ENCODE assay signal across 8 cellular contexts in genomic region chr2:190535119-190535439, GRCh38. TPM values are rescaled to one million over a fixed set of nuclear protein-coding genes. Genes with fewer than 3 reads are reported as not detected.
DNase-seq lines count a peak whose midpoint lies in the region; ATAC-seq and TF ChIP-seq lines count a peak whose summit lies in the region.

No MANE protein-coding gene starts in this region.

- peak overlapping the region; percentile 81 for H3K4me3 Mint-ChIP-seq in Caco-2 (ENCODE audit: unreplicated experiment)

- H4K8ac ChIP-seq in neuronal stem cell (ENCODE audit: low read depth, low read length), result no peak overlapping the region

- no peak for ATAC-seq in GM18907 (IDR thresholded peaks at IDR 0.05; ENCODE audit: unreplicated experiment)

- peak overlapping the region; percentile 81 for H3K27ac ChIP-seq in Karpas-422 (ENCODE audit: low read length)
- peak overlapping the region; percentile 86 for H3K27ac ChIP-seq in effector memory CD4-positive, alpha-beta T cell (ENCODE audit: insufficient read depth, low read length, poor library complexity, severe bottlenecking)
- peak overlapping the region; percentile 88 for H3K27ac ChIP-seq in neuronal stem cell (replicated peaks; ENCODE audit: low read length)

- no peaks in the 10 kb centered on the region for H4K20me1 ChIP-seq in Karpas-422 (ENCODE audit: insufficient read depth, low read depth, low read length)

- H3K79me2 ChIP-seq in Karpas-422 (ENCODE audit: low read length), result peaks cover 17% of the 10 kb centered on the region

- intact Hi-C loops in Caco-2 (cut with micrococcal nuclease; ENCODE audit: unreplicated experiment), result no loop called here

- H3K4me2 ChIP-seq in Karpas-422 (ENCODE audit: low read depth, low read length, poor library complexity, severe bottlenecking) (peak overlapping the region; percentile 89), neuronal stem cell (ENCODE audit: insufficient read depth, low read length, poor library complexity, severe bottlenecking) (peak overlapping the region; percentile 58)

- H3K4me1 ChIP-seq in Caco-2, result peaks cover 23% of the 10 kb centered on the region
- H3K4me1 ChIP-seq in Karpas-422 (ENCODE audit: low read length), result peaks cover 52% of the 10 kb centered on the region
- H3K4me1 ChIP-seq in effector memory CD4-positive, alpha-beta T cell (ENCODE audit: control insufficient read depth, insufficient read depth, low read length, poor library complexity, severe bottlenecking), result peaks cover 10% of the 10 kb centered on the region
- peaks cover 9 to 10% of the 10 kb centered on the region in 2 donors for H3K4me1 ChIP-seq in neuronal stem cell (ENCODE audit: control insufficient read depth in 2 of 2, insufficient read depth in 1 of 2, low read depth in 1 of 2, low read length in 2 of 2)

- WGBS in neuronal stem cell (ENCODE audit: extremely low coverage in 2 of 2, insufficient read length in 2 of 2, insufficient replicate concordance in 1 of 2), 2 donors, result no CpG with 5 or more reads among the region's 7 CpGs

- H3K79me1 ChIP-seq in neuronal stem cell (ENCODE audit: low read depth, low read length), result no peaks in the 10 kb centered on the region

- H3K23ac ChIP-seq in neuronal stem cell (ENCODE audit: low read depth, low read length, poor library complexity), result peak overlapping the region; percentile 87

- no peaks in the 10 kb centered on the region for H3K27me3 ChIP-seq in Caco-2 (replicated peaks; ENCODE audit: control insufficient read depth, insufficient read depth, low read length)
- H3K27me3 ChIP-seq in Karpas-422 (ENCODE audit: low read length), result no peaks in the 10 kb centered on the region
- H3K27me3 ChIP-seq in effector memory CD4-positive, alpha-beta T cell (replicated peaks; ENCODE audit: control insufficient read depth, insufficient read depth, low read length, poor library complexity, severe bottlenecking), result no peaks in the 10 kb centered on the region
- H3K27me3 ChIP-seq in neuronal stem cell (ENCODE audit: control insufficient read depth in 3 of 3, insufficient read depth in 3 of 3, low read depth in 1 of 3, low read length in 3 of 3), result no peaks in the 10 kb centered on the region

- DNase-seq in Caco-2, result no peak
- no peak for DNase-seq in Karpas-422
- DNase-seq in effector memory CD4-positive, alpha-beta T cell, result no peak
- DNase-seq in neuronal stem cell (ENCODE audit: low spot score), result no peak
- no peak for DNase-seq in DMS53 treated with DMSO at 0.1 percent for 48 hours (lab: John Stamatoyannopoulos, UW; ENCODE audit: unreplicated experiment)
- no peak for DNase-seq in SKM-1 (lab: John Stamatoyannopoulos, UW; ENCODE audit: unreplicated experiment)
- no peak for DNase-seq in RPMI8226

- H3K9ac ChIP-seq in Karpas-422 (ENCODE audit: low read length) (peak overlapping the region; percentile 89), neuronal stem cell (ENCODE audit: low read depth, low read length, poor library complexity) (no peak overlapping the region)

- no peak overlapping the region for H3K14ac ChIP-seq in neuronal stem cell (ENCODE audit: low read length)

- CTCF ChIA-PET in Caco-2 (lab: Charles Lee), result no interaction called here

- POLR2A ChIA-PET in Caco-2 (lab: Charles Lee), result no interaction called here

- H3K9me3 Mint-ChIP-seq in Caco-2 (ENCODE audit: unreplicated experiment), result peaks cover 20% of the 10 kb centered on the region

- H2BK12ac ChIP-seq in neuronal stem cell (ENCODE audit: low read length), result no peak overlapping the region

- H3K9me2 ChIP-seq in Karpas-422 (replicated peaks; ENCODE audit: insufficient read depth, low read length), result no peaks in the 10 kb centered on the region

- H3K9me3 ChIP-seq in Caco-2, result peaks cover 21% of the 10 kb centered on the region
- H3K9me3 ChIP-seq in Karpas-422 (ENCODE audit: low read length), result peaks cover 9% of the 10 kb centered on the region
- H3K9me3 ChIP-seq in effector memory CD4-positive, alpha-beta T cell (ENCODE audit: control insufficient read depth, low read length), result no peaks in the 10 kb centered on the region
- peaks cover 0 to 19% of the 10 kb centered on the region in 2 donors for H3K9me3 ChIP-seq in neuronal stem cell (replicated peaks in 1 of 2; ENCODE audit: control insufficient read depth in 2 of 2, insufficient read depth in 1 of 2, low read depth in 1 of 2, low read length in 2 of 2)

- H3K4me3 ChIP-seq in Caco-2 (ENCODE audit: low read depth, low read length), result peak overlapping the region; percentile 72
- peak overlapping the region; percentile 77 for H3K4me3 ChIP-seq in Karpas-422 (ENCODE audit: low read length)
- H3K4me3 ChIP-seq in effector memory CD4-positive, alpha-beta T cell (ENCODE audit: insufficient read depth, low read depth, low read length, poor library complexity, severe bottlenecking), result peak overlapping the region; percentile 54
- H3K4me3 ChIP-seq in neuronal stem cell (ENCODE audit: low read length in 2 of 2), result peak overlapping the region; percentile 60 to 86

- H2AK5ac ChIP-seq in neuronal stem cell (ENCODE audit: low read depth, low read length), result no peak overlapping the region

- no peak overlapping the region for H2BK15ac ChIP-seq in neuronal stem cell (ENCODE audit: low read length)

- peaks cover 20% of the 10 kb centered on the region for H3K36me3 Mint-ChIP-seq in Caco-2 (ENCODE audit: insufficient read depth, unreplicated experiment)

- no peaks in the 10 kb centered on the region for H3K27me3 Mint-ChIP-seq in Caco-2 (ENCODE audit: insufficient read depth, unreplicated experiment)

- peaks cover 19% of the 10 kb centered on the region for H3K4me1 Mint-ChIP-seq in Caco-2 (ENCODE audit: low read depth, unreplicated experiment)

- TF ChIP-seq CTCF in Caco-2 (IDR thresholded peaks at IDR 0.05; ENCODE audit: insufficient read depth in 1 of 2, low read depth in 1 of 2, low read length in 1 of 2, severe bottlenecking in 1 of 2, unreplicated experiment in 1 of 2), result no peak

- H3K36me3 ChIP-seq in Caco-2 (ENCODE audit: control insufficient read depth, insufficient read depth, low read length) (no peaks in the 10 kb centered on the region), Karpas-422 (ENCODE audit: insufficient read depth, low read length) (peaks cover 8% of the 10 kb centered on the region; the same call in 1 of the 2 replicates), neuronal stem cell (replicated peaks in 1 of 2; ENCODE audit: control insufficient read depth in 2 of 2, insufficient read depth in 2 of 2, low read length in 2 of 2) (no peaks in the 10 kb centered on the region)
- no peaks in the 10 kb centered on the region for H3K36me3 ChIP-seq in effector memory CD4-positive, alpha-beta T cell (ENCODE audit: control insufficient read depth, insufficient read depth, low read length)

- H3K27ac Mint-ChIP-seq in Caco-2 (ENCODE audit: unreplicated experiment), result peak overlapping the region; percentile 87

- no peak overlapping the region for H4K91ac ChIP-seq in neuronal stem cell (ENCODE audit: low read depth, low read length, poor library complexity)

- H2AFZ ChIP-seq in Karpas-422 (ENCODE audit: low read length) (peak overlapping the region; percentile 72), neuronal stem cell (ENCODE audit: low read length) (peak overlapping the region; percentile 96)

- H2BK120ac ChIP-seq in neuronal stem cell (ENCODE audit: low read depth, low read length), result no peak overlapping the region

- H3K18ac ChIP-seq in neuronal stem cell (ENCODE audit: low read length), result no peak overlapping the region

- peak overlapping the region; percentile 32 for H2BK5ac ChIP-seq in neuronal stem cell (ENCODE audit: low read length)

- TSS peak; percentile 63 for BruUV-seq in Caco-2 (replicated peaks; lab: Mats Ljungman, UMichigan)

- no peak overlapping the region for H3K4ac ChIP-seq in neuronal stem cell (ENCODE audit: low read length)

RNA-seq across cellular contexts. Expression of gene NEMP2, which starts 0.6 kb away (rescaled TPM):
- total RNA-seq in Caco-2 (2022), result 19.1 and 20.2 TPM in 2 replicates
- total RNA-seq in Karpas-422 (2014; rRNA removed; shearing (Covaris generic); ENCODE audit: low replicate concordance), result 10.6 and 11.1 TPM in 2 replicates
- 1.6 TPM for polyA plus RNA-seq in neuronal stem cell (2013, experiment 1 of 2)
- polyA plus RNA-seq in neuronal stem cell (2013, experiment 2 of 2), result 1.9 TPM
